In genomic region chr5:50889790-50890189, GRCh38 we compare ENCODE assay signal across 19 cellular contexts.
DNase-seq lines count a peak whose midpoint lies in the region; ATAC-seq and TF ChIP-seq lines count a peak whose summit lies in the region.
"Had no signal": no experiment of that assay in that cellular context is flagged by ENCODE, and none has a peak within 500 bp of the region (broad histone marks: within the 10 kb centered on the region; RNA-seq: fewer than 3 reads in every experiment).

No MANE protein-coding gene starts in this region.

- in situ Hi-C loops in KBM-7 (cut with MboI; ENCODE audit: low pct_unique_long_range_greater_than_20kb, low sequenced_read_pairs) = no loop called here

- no peak for ATAC-seq in activated CD8-positive, alpha-beta memory T cell treated with anti-CD3 and anti-CD28 coated beads, Interleukin-2, amount 10 ng/mL, durations not matched to agents 7 days and 5 days
- ATAC-seq: heart right ventricle; naive thymus-derived CD8-positive, alpha-beta T cell had no signal

- no peaks in the 10 kb centered on the region for H3K4me1 Mint-ChIP-seq in activated CD8-positive, alpha-beta memory T cell treated with anti-CD3 and anti-CD28 coated beads, Interleukin-2, amount 10 ng/mL, durations not matched to agents 7 days and 5 days
- H3K4me1 Mint-ChIP-seq: CD8-positive, alpha-beta memory T cell; naive thymus-derived CD8-positive, alpha-beta T cell had no signal

- H3K27me3 Mint-ChIP-seq in activated CD8-positive, alpha-beta memory T cell treated with anti-CD3 and anti-CD28 coated beads, Interleukin-2, amount 10 ng/mL, durations not matched to agents 7 days and 5 days = peaks cover 3% of the 10 kb centered on the region

- DNase-seq in EL (peak; percentile 1), NCI-H187 (lab: John Stamatoyannopoulos, UW) (peak; percentile 82 to 91), RPMI7951 (ENCODE audit: low read depth) (peak; percentile 0), NOMO-1 treated with DMSO at 0.1 percent for 48 hours (lab: John Stamatoyannopoulos, UW; ENCODE audit: unreplicated experiment) (no peak), KBM-7 (no peak), NCI-H1694 treated with DMSO at 0.1 percent for 48 hours (lab: John Stamatoyannopoulos, UW) (no peak)
- no peak for DNase-seq in activated CD8-positive, alpha-beta memory T cell treated with anti-CD3 and anti-CD28 coated beads, Interleukin-2, amount 10 ng/mL, durations not matched to agents 7 days and 5 days
- DNase-seq: CD8-positive, alpha-beta memory T cell; esophagus squamous epithelium; GDM1; heart right ventricle; naive thymus-derived CD8-positive, alpha-beta T cell; posterior cingulate gyrus; Right ventricle myocardium superior; stimulated activated CD4-positive, alpha-beta T cell treated with anti-CD3 and anti-CD28 coated beads, Interleukin-4, amount 100 ng/mL, for 24 hours; T-helper 9 cell had no signal

- no peak overlapping the region for H3K27ac ChIP-seq in C4-2B
- H3K27ac ChIP-seq: esophagus squamous epithelium, heart right ventricle, skin epidermis, vagina had no signal

- CTCF ChIA-PET in activated CD8-positive, alpha-beta memory T cell treated with anti-CD3 and anti-CD28 coated beads, Interleukin-2, amount 10 ng/mL, durations not matched to agents 7 days and 5 days (lab: Charles Lee) = no interaction called here

- no peaks in the 10 kb centered on the region for H3K9me3 Mint-ChIP-seq in activated CD8-positive, alpha-beta memory T cell treated with anti-CD3 and anti-CD28 coated beads, Interleukin-2, amount 10 ng/mL, durations not matched to agents 7 days and 5 days (ENCODE audit: low read depth)
- H3K9me3 Mint-ChIP-seq: CD8-positive, alpha-beta memory T cell; naive thymus-derived CD8-positive, alpha-beta T cell had no signal

- H3K36me3 Mint-ChIP-seq in activated CD8-positive, alpha-beta memory T cell treated with anti-CD3 and anti-CD28 coated beads, Interleukin-2, amount 10 ng/mL, durations not matched to agents 7 days and 5 days = no peaks in the 10 kb centered on the region
- H3K36me3 Mint-ChIP-seq: CD8-positive, alpha-beta memory T cell; naive thymus-derived CD8-positive, alpha-beta T cell had no signal

- TF ChIP-seq CTCF in C4-2B (conservative IDR thresholded peaks at IDR 0.05) = peak; percentile 34

- no peak overlapping the region for H3K27ac Mint-ChIP-seq in activated CD8-positive, alpha-beta memory T cell treated with anti-CD3 and anti-CD28 coated beads, Interleukin-2, amount 10 ng/mL, durations not matched to agents 7 days and 5 days
- H3K27ac Mint-ChIP-seq: CD8-positive, alpha-beta memory T cell; naive thymus-derived CD8-positive, alpha-beta T cell had no signal

- no peak overlapping the region for H3K4me3 Mint-ChIP-seq in activated CD8-positive, alpha-beta memory T cell treated with anti-CD3 and anti-CD28 coated beads, Interleukin-2, amount 10 ng/mL, durations not matched to agents 7 days and 5 days
- H3K4me3 Mint-ChIP-seq: CD8-positive, alpha-beta memory T cell; naive thymus-derived CD8-positive, alpha-beta T cell had no signal

Comparison
In these comparisons a context has a peak if more than half of its experiments do, and no peak if none do; other contexts are left out.
1. DNase-seq: peak in EL (single experiment), NCI-H187 (2 of 2) and RPMI7951 (single experiment); none in NOMO-1 treated with DMSO at 0.1 percent for 48 hours (single experiment), activated CD8-positive, alpha-beta memory T cell treated with anti-CD3 and anti-CD28 coated beads, Interleukin-2, amount 10 ng/mL, durations not matched to agents 7 days and 5 days (single experiment), KBM-7 (single experiment) and NCI-H1694 treated with DMSO at 0.1 percent for 48 hours (single experiment).